ENCODE assay signal across 8 cellular contexts in genomic region chr20:50153500-50154377, GRCh38. TPM values are rescaled to one million over a fixed set of nuclear protein-coding genes. Genes with fewer than 3 reads are reported as not detected.
DNase-seq lines count a peak whose midpoint lies in the region; ATAC-seq and TF ChIP-seq lines count a peak whose summit lies in the region.

Gene PEDS1 (minus strand): TSS chr20:50153723. CDS start chr20:50153637, 86 bp downstream.

- no peaks in the 10 kb centered on the region for H3K27me3 Mint-ChIP-seq in activated naive CD8-positive, alpha-beta T cell treated with anti-CD3 and anti-CD28 coated beads, Interleukin-2, amount 50 U/mL, for 24 hours
- no peaks in the 10 kb centered on the region for H3K27me3 Mint-ChIP-seq in type B pancreatic cell

- POLR2A ChIA-PET in GM10248 (lab: Yijun Ruan, JAX) = interaction anchor here (0.7 to 1.4 kb wide), 4 partner anchors 12 to 47 kb away, joined by 3 to 5 read pairs (median 4); no protein-coding TSS in a partner anchor

- intact Hi-C loops in posterior cingulate gyrus (cut with DNase I) = loop anchor here (5.0 kb wide), 1 partner anchor 36 kb away; no protein-coding TSS in a partner anchor

- H3K4me3 Mint-ChIP-seq in activated naive CD8-positive, alpha-beta T cell treated with anti-CD3 and anti-CD28 coated beads, Interleukin-2, amount 50 U/mL, for 24 hours = peak within 1 kb of the TSS; percentile 88
- peak within 1 kb of the TSS; percentile 95 for H3K4me3 Mint-ChIP-seq in type B pancreatic cell

- H3K9me3 ChIP-seq in cardiac muscle cell (ENCODE audit: low read depth) = no peaks in the 10 kb centered on the region

- H3K4me1 Mint-ChIP-seq in activated naive CD8-positive, alpha-beta T cell treated with anti-CD3 and anti-CD28 coated beads, Interleukin-2, amount 50 U/mL, for 24 hours = peaks cover 40% of the 10 kb centered on the region
- H3K4me1 Mint-ChIP-seq in type B pancreatic cell (ENCODE audit: unreplicated experiment) = peaks cover 37% of the 10 kb centered on the region

- no peaks in the 10 kb centered on the region for H3K36me3 ChIP-seq in cardiac muscle cell

- no peaks in the 10 kb centered on the region for H3K27me3 ChIP-seq in cardiac muscle cell

- H3K36me3 Mint-ChIP-seq in activated naive CD8-positive, alpha-beta T cell treated with anti-CD3 and anti-CD28 coated beads, Interleukin-2, amount 50 U/mL, for 24 hours (ENCODE audit: low read depth) = peaks cover 6% of the 10 kb centered on the region
- no peaks in the 10 kb centered on the region for H3K36me3 Mint-ChIP-seq in type B pancreatic cell

- CTCF ChIA-PET in GM10248 (lab: Yijun Ruan, JAX) = interaction anchor here (1.0 to 4.2 kb wide), 14 partner anchors 10 to 310 kb away, joined by 3 to 24 read pairs (median 9); no protein-coding TSS in a partner anchor

- H3K9me3 Mint-ChIP-seq in activated naive CD8-positive, alpha-beta T cell treated with anti-CD3 and anti-CD28 coated beads, Interleukin-2, amount 50 U/mL, for 24 hours = no peaks in the 10 kb centered on the region
- H3K9me3 Mint-ChIP-seq in type B pancreatic cell = no peaks in the 10 kb centered on the region

- TF ChIP-seq CTCF in GM10248 (IDR thresholded peaks at IDR 0.05; ENCODE audit: control extremely low read depth, extremely low read depth, low read depth, missing control alignments) (no peak), cardiac muscle cell (IDR thresholded peaks at IDR 0.05; ENCODE audit: low read depth, low read length) (no peak), type B pancreatic cell (conservative IDR thresholded peaks at IDR 0.05) (no peak)

- H3K4me1 ChIP-seq in cardiac muscle cell (ENCODE audit: low read depth) = peaks cover 6% of the 10 kb centered on the region

- peak within 1 kb of the TSS; percentile 83 for H3K4me3 ChIP-seq in cardiac muscle cell

- H3K27ac Mint-ChIP-seq in activated naive CD8-positive, alpha-beta T cell treated with anti-CD3 and anti-CD28 coated beads, Interleukin-2, amount 50 U/mL, for 24 hours = peak within 1 kb of the TSS; percentile 82
- peak within 1 kb of the TSS; percentile 98 for H3K27ac Mint-ChIP-seq in type B pancreatic cell

- ATAC-seq in HG02588 (IDR thresholded peaks at IDR 0.05; ENCODE audit: unreplicated experiment) = peak; percentile 93
- ATAC-seq in activated naive CD8-positive, alpha-beta T cell treated with anti-CD3 and anti-CD28 coated beads, Interleukin-2, amount 50 U/mL, for 24 hours = peak; percentile 97

- peak; percentile 99 for DNase-seq in GM10248 (ENCODE audit: extremely low spot score)
- DNase-seq in NCI-H1092 treated with DMSO at 0.1 percent for 48 hours (lab: John Stamatoyannopoulos, UW) = peak; percentile 85
- peak; percentile 94 for DNase-seq in SW480 (ENCODE audit: low spot score)
- DNase-seq in activated naive CD8-positive, alpha-beta T cell treated with anti-CD3 and anti-CD28 coated beads, Interleukin-2, amount 50 U/mL, for 24 hours = peak; percentile 86
- peak; percentile 95 for DNase-seq in cardiac muscle cell (ENCODE audit: low read depth in 1 of 2, low spot score in 1 of 2)
- peak; percentile 83 to 99 (median 90) for DNase-seq in posterior cingulate gyrus
- peak; percentile 93 for DNase-seq in type B pancreatic cell (ENCODE audit: extremely low spot score, unreplicated experiment)

- peak within 1 kb of the TSS; percentile 81 for H3K27ac ChIP-seq in cardiac muscle cell

RNA-seq across cellular contexts. Expression of gene PEDS1, which starts in this region (rescaled TPM):
- total RNA-seq in cardiac muscle cell (36.9 and 38.4 TPM in 2 replicates), type B pancreatic cell (ENCODE audit: low replicate concordance) (29.9 and 42.9 TPM in 2 replicates)
- polyA plus RNA-seq in cardiac muscle cell = 37.2 and 43.9 TPM in 2 replicates

Comparison
In these comparisons a context has a peak if more than half of its experiments do, and no peak if none do; other contexts are left out.
1. Peak in every context shown above with its lines: DNase-seq, ATAC-seq, H3K4me3 ChIP-seq and H3K27ac ChIP-seq.